ENCODE assay signal across 17 cellular contexts in genomic region chr17:6708357-6708961, GRCh38. TPM values are rescaled to one million over a fixed set of nuclear protein-coding genes. Genes with fewer than 3 reads are reported as not detected.
A peak's percentile ranks its signal among the peaks of the same experiment; 100 is the strongest.
DNase-seq lines count a peak whose midpoint lies in the region; ATAC-seq and TF ChIP-seq lines count a peak whose summit lies in the region.
"Had no signal": no experiment of that assay in that cellular context is flagged by ENCODE, and none has a peak within 500 bp of the region (broad histone marks: within the 10 kb centered on the region; RNA-seq: fewer than 3 reads in every experiment).

No MANE protein-coding gene starts in this region.

- H3K9ac ChIP-seq in endodermal cell (ENCODE audit: extremely low read depth, low read length, poor library complexity, severe bottlenecking) = no peak overlapping the region

- in situ Hi-C loops in HAP-1 (cut with MboI; ENCODE audit: low sequenced_read_pairs) = no loop called here

- H3K4me3 Mint-ChIP-seq in endodermal cell = no peak overlapping the region
- H3K4me3 Mint-ChIP-seq in T-helper 2 cell treated with Interferon-gamma antibody and Interleukin-4, amounts not matched to agents 5 μg/mL and 100 μg/mL, for 36 hours = no peak overlapping the region
- no peak overlapping the region for H3K4me3 Mint-ChIP-seq in activated CD4-positive, alpha-beta memory T cell treated with anti-CD3 and anti-CD28 coated beads, Interleukin-2, amount 10 ng/mL, durations not matched to agents 7 days and 5 days
- H3K4me3 Mint-ChIP-seq: CD4-positive, alpha-beta memory T cell had no signal

- peaks cover 14% of the 10 kb centered on the region for H3K4me1 Mint-ChIP-seq in endodermal cell
- no peaks in the 10 kb centered on the region for H3K4me1 Mint-ChIP-seq in T-helper 2 cell treated with Interferon-gamma antibody and Interleukin-4, amounts not matched to agents 5 μg/mL and 100 μg/mL, for 36 hours (ENCODE audit: low read depth)
- peaks cover 10% of the 10 kb centered on the region for H3K4me1 Mint-ChIP-seq in activated CD4-positive, alpha-beta memory T cell treated with anti-CD3 and anti-CD28 coated beads, Interleukin-2, amount 10 ng/mL, durations not matched to agents 7 days and 5 days

- H3K27me3 Mint-ChIP-seq in endodermal cell (ENCODE audit: insufficient read depth) = peaks cover 31% of the 10 kb centered on the region
- peaks cover 35% of the 10 kb centered on the region for H3K27me3 Mint-ChIP-seq in T-helper 2 cell treated with Interferon-gamma antibody and Interleukin-4, amounts not matched to agents 5 μg/mL and 100 μg/mL, for 36 hours (ENCODE audit: low read depth)
- H3K27me3 Mint-ChIP-seq in activated CD4-positive, alpha-beta memory T cell treated with anti-CD3 and anti-CD28 coated beads, Interleukin-2, amount 10 ng/mL, durations not matched to agents 7 days and 5 days = peaks cover 41% of the 10 kb centered on the region

- ATAC-seq in right lobe of liver (peak; percentile 1 to 6 (median 2)), GM19351 (IDR thresholded peaks at IDR 0.05; ENCODE audit: unreplicated experiment) (no peak)
- ATAC-seq: GM12878, HCT116 had no signal

- H3K27me3 ChIP-seq in H7 (ENCODE audit: control insufficient read depth, insufficient read depth, low read length) (peaks cover 12% of the 10 kb centered on the region), endodermal cell (ENCODE audit: control insufficient read depth, insufficient read depth, low read length, poor library complexity, severe bottlenecking) (peaks cover 8% of the 10 kb centered on the region), right lobe of liver (no peaks in the 10 kb centered on the region), testis (no peaks in the 10 kb centered on the region), HAP-1 (ENCODE audit: low read depth) (no peaks in the 10 kb centered on the region)

- no peaks in the 10 kb centered on the region for H3K36me3 Mint-ChIP-seq in endodermal cell (ENCODE audit: low read depth)
- H3K36me3 Mint-ChIP-seq in T-helper 2 cell treated with Interferon-gamma antibody and Interleukin-4, amounts not matched to agents 5 μg/mL and 100 μg/mL, for 36 hours (ENCODE audit: low read depth) = no peaks in the 10 kb centered on the region
- H3K36me3 Mint-ChIP-seq in activated CD4-positive, alpha-beta memory T cell treated with anti-CD3 and anti-CD28 coated beads, Interleukin-2, amount 10 ng/mL, durations not matched to agents 7 days and 5 days (ENCODE audit: low read depth) = no peaks in the 10 kb centered on the region
- H3K36me3 Mint-ChIP-seq: CD4-positive, alpha-beta memory T cell had no signal

- intact Hi-C loops in right lobe of liver (cut with DNase I) = loop anchor here in 1 of 2 donors (10.0 kb wide), 1 partner anchor 86 kb away; no protein-coding TSS in a partner anchor
- intact Hi-C loops in testis (cut with DNase I; ENCODE audit: low total_unique reads) = no loop called here

- no peaks in the 10 kb centered on the region for H3K9me3 Mint-ChIP-seq in endodermal cell
- H3K9me3 Mint-ChIP-seq in T-helper 2 cell treated with Interferon-gamma antibody and Interleukin-4, amounts not matched to agents 5 μg/mL and 100 μg/mL, for 36 hours = no peaks in the 10 kb centered on the region
- no peaks in the 10 kb centered on the region for H3K9me3 Mint-ChIP-seq in activated CD4-positive, alpha-beta memory T cell treated with anti-CD3 and anti-CD28 coated beads, Interleukin-2, amount 10 ng/mL, durations not matched to agents 7 days and 5 days
- H3K9me3 Mint-ChIP-seq: CD4-positive, alpha-beta memory T cell had no signal

- CTCF ChIA-PET in activated CD4-positive, alpha-beta memory T cell treated with anti-CD3 and anti-CD28 coated beads, Interleukin-2, amount 10 ng/mL, durations not matched to agents 7 days and 5 days (lab: Charles Lee) = no interaction called here

- DNase-seq in H7 (peak; percentile 2), endodermal cell (peak; percentile 27), right lobe of liver (peak in 2 of 3 donors; percentile 76 to 81), testis (peak; percentile 2), HAP-1 (ENCODE audit: low spot score in 2 of 2) (no peak)
- DNase-seq in T-helper 2 cell treated with Interferon-gamma antibody and Interleukin-4, amounts not matched to agents 5 μg/mL and 100 μg/mL, for 36 hours (ENCODE audit: low spot score) = no peak
- DNase-seq in activated CD4-positive, alpha-beta memory T cell treated with anti-CD3 and anti-CD28 coated beads, Interleukin-2, amount 10 ng/mL, durations not matched to agents 7 days and 5 days = no peak
- DNase-seq: BE2C; CD4-positive, alpha-beta memory T cell; DMS79 had no signal

- 88 to 98% methylated on average over 4 to 12 of the region's 12 CpGs for WGBS in endodermal cell (ENCODE audit: insufficient coverage in 1 of 2, insufficient read length in 1 of 2), 2 experiments
- 31% methylated on average over 12 of the region's 12 CpGs for WGBS in right lobe of liver (ENCODE audit: insufficient coverage, low coverage, low lambda C conversion rate, missing lambda C conversion rate)
- WGBS in testis, 2 donors = 83 to 96% methylated on average over 12 of the region's 12 CpGs

- POLR2A ChIA-PET in activated CD4-positive, alpha-beta memory T cell treated with anti-CD3 and anti-CD28 coated beads, Interleukin-2, amount 10 ng/mL, durations not matched to agents 7 days and 5 days (lab: Charles Lee) = no interaction called here

- TF ChIP-seq POLR2A in right lobe of liver (IDR thresholded peaks at IDR 0.05) (peak; percentile 16), testis (IDR thresholded peaks at IDR 0.05) (no peak)

- TF ChIP-seq CTCF in endodermal cell (conservative IDR thresholded peaks at IDR 0.05) (no peak), right lobe of liver (IDR thresholded peaks at IDR 0.05) (no peak), testis (IDR thresholded peaks at IDR 0.05) (no peak)

- H3K36me3 ChIP-seq in H7 (replicated peaks; ENCODE audit: control insufficient read depth, insufficient read depth, low read length) = no peaks in the 10 kb centered on the region
- H3K36me3 ChIP-seq in endodermal cell (ENCODE audit: control insufficient read depth, insufficient read depth, low read length) = no peaks in the 10 kb centered on the region
- H3K36me3 ChIP-seq in right lobe of liver = peaks cover 0 to 11% (median 4%) of the 10 kb centered on the region in 4 donors
- H3K36me3 ChIP-seq in testis (ENCODE audit: low read depth, missing control alignments) = no peaks in the 10 kb centered on the region
- H3K36me3 ChIP-seq in HAP-1 (replicated peaks) = no peaks in the 10 kb centered on the region
- H3K36me3 ChIP-seq: BE2C had no signal

- H3K27ac Mint-ChIP-seq in endodermal cell = no peak overlapping the region
- no peak overlapping the region for H3K27ac Mint-ChIP-seq in T-helper 2 cell treated with Interferon-gamma antibody and Interleukin-4, amounts not matched to agents 5 μg/mL and 100 μg/mL, for 36 hours
- no peak overlapping the region for H3K27ac Mint-ChIP-seq in activated CD4-positive, alpha-beta memory T cell treated with anti-CD3 and anti-CD28 coated beads, Interleukin-2, amount 10 ng/mL, durations not matched to agents 7 days and 5 days
- H3K27ac Mint-ChIP-seq: CD4-positive, alpha-beta memory T cell had no signal

- H3K4me3 ChIP-seq in H7 (ENCODE audit: insufficient read depth, low read depth, low read length) (no peak overlapping the region), endodermal cell (ENCODE audit: low read length) (no peak overlapping the region), right lobe of liver (peak overlapping the region in 2 of 3 donors; percentile 78 to 88), testis (no peak overlapping the region), HAP-1 (no peak overlapping the region)
- H3K4me3 ChIP-seq: GM12878 had no signal

- H3K9me3 ChIP-seq in endodermal cell (ENCODE audit: control insufficient read depth, low read length) = no peaks in the 10 kb centered on the region
- no peaks in the 10 kb centered on the region for H3K9me3 ChIP-seq in right lobe of liver
- no peaks in the 10 kb centered on the region for H3K9me3 ChIP-seq in testis
- H3K9me3 ChIP-seq in HAP-1 = no peaks in the 10 kb centered on the region
- H3K9me3 ChIP-seq: BE2C had no signal

- H3K27ac ChIP-seq in endodermal cell (ENCODE audit: low read depth, low read length) (no peak overlapping the region), right lobe of liver (peak overlapping the region; percentile 63 to 97 (median 95)), testis (no peak overlapping the region)
- H3K27ac ChIP-seq: C4-2B had no signal

- no peaks in the 10 kb centered on the region for H3K4me1 ChIP-seq in endodermal cell (ENCODE audit: control insufficient read depth, insufficient read depth, low read length)
- H3K4me1 ChIP-seq in right lobe of liver = peaks cover 0 to 59% (median 22%) of the 10 kb centered on the region in 4 donors
- H3K4me1 ChIP-seq in testis = peaks cover 13% of the 10 kb centered on the region
- H3K4me1 ChIP-seq in HAP-1 = no peaks in the 10 kb centered on the region
- H3K4me1 ChIP-seq: BE2C had no signal

RNA-seq across cellular contexts. Expression of gene SLC13A5, which starts 4.7 kb away (rescaled TPM):
- total RNA-seq in H7 (2014; rRNA removed; shearing (Covaris generic)) = 0.10 and 0.11 TPM in 2 replicates
- total RNA-seq in endodermal cell (1 to 10 TPM; 3.9 to 8.4 TPM), right lobe of liver (100 to 1,000 TPM; 142 to 383 (median 264) TPM), testis (1 to 10 TPM; 3.1 to 3.3 TPM)
- polyA plus RNA-seq in endodermal cell (2013, experiment 1 of 2) = 1.5 TPM
- 0.66 TPM for polyA plus RNA-seq in endodermal cell (2013, experiment 2 of 2)
- 13.0 TPM for polyA plus RNA-seq in testis (ENCODE audit: insufficient read depth, low read depth, low replicate concordance)
- total RNA-seq in activated CD4-positive, alpha-beta memory T cell treated with anti-CD3 and anti-CD28 coated beads, Interleukin-2, amount 10 ng/mL, durations not matched to agents 7 days and 5 days = not detected
- total RNA-seq: CD4-positive, alpha-beta memory T cell; G401 had no signal
- polyA plus RNA-seq: CD4-positive, alpha-beta memory T cell; GM12878 had no signal

RNA-seq across cellular contexts. Expression of gene XAF1, which starts 47.4 kb away (rescaled TPM):
- total RNA-seq in H7 (2014; rRNA removed; shearing (Covaris generic)) = not detected in 2 replicates
- total RNA-seq in endodermal cell (under 1 TPM in 1 of 2 donors, not detected in 1; 0.35 TPM), right lobe of liver (10 to 100 TPM; 15.9 to 76.8 (median 42.7) TPM), testis (10 to 100 TPM; 26.8 to 39.6 TPM)
- polyA plus RNA-seq in endodermal cell (2013, experiment 1 of 2) = 0.32 TPM
- not detected for polyA plus RNA-seq in endodermal cell (2013, experiment 2 of 2)
- polyA plus RNA-seq in testis (ENCODE audit: insufficient read depth, low read depth, low replicate concordance) = 10.4 TPM
- total RNA-seq in activated CD4-positive, alpha-beta memory T cell treated with anti-CD3 and anti-CD28 coated beads, Interleukin-2, amount 10 ng/mL, durations not matched to agents 7 days and 5 days = 100 to 1,000 TPM; 408 TPM
- total RNA-seq: A172, G401, H1 had no signal
- polyA plus RNA-seq: H1 had no signal

RNA-seq across cellular contexts. Expression of gene C17orf100, which starts 56.9 kb away (rescaled TPM):
- 0.37 and 0.55 TPM in 2 replicates for total RNA-seq in H7 (2014; rRNA removed; shearing (Covaris generic))
- 1 to 10 TPM; 2.7 to 3.0 TPM for total RNA-seq in endodermal cell
- 5.2 TPM for polyA plus RNA-seq in endodermal cell (2013, experiment 1 of 2)
- 4.6 TPM for polyA plus RNA-seq in endodermal cell (2013, experiment 2 of 2)
- total RNA-seq in right lobe of liver = 1 to 10 TPM; 1.2 to 4.0 (median 1.9) TPM
- 10 to 100 TPM in 1 of 2 donors, 1 to 10 TPM in 1; 6.9 to 10.3 TPM for total RNA-seq in testis
- polyA plus RNA-seq in testis (ENCODE audit: insufficient read depth, low read depth, low replicate concordance) = 12.4 TPM
- 1 to 10 TPM; 1.1 to 1.9 TPM for total RNA-seq in activated CD4-positive, alpha-beta memory T cell treated with anti-CD3 and anti-CD28 coated beads, Interleukin-2, amount 10 ng/mL, durations not matched to agents 7 days and 5 days

RNA-seq across cellular contexts. Expression of gene MED31, which starts 57.1 kb away (rescaled TPM):
- 3.9 and 6.3 TPM in 2 replicates for total RNA-seq in H7 (2014; rRNA removed; shearing (Covaris generic))
- total RNA-seq in endodermal cell = 10 to 100 TPM; 12.8 to 16.6 TPM
- 25.6 TPM for polyA plus RNA-seq in endodermal cell (2013, experiment 1 of 2)
- 22.8 TPM for polyA plus RNA-seq in endodermal cell (2013, experiment 2 of 2)
- 10 to 100 TPM in 2 of 6 experiments, 1 to 10 TPM in 4; 3.5 to 10.7 (median 7.4) TPM for total RNA-seq in right lobe of liver
- total RNA-seq in testis = 10 to 100 TPM; 14.9 to 19.3 TPM
- polyA plus RNA-seq in testis (ENCODE audit: insufficient read depth, low read depth, low replicate concordance) = 31.3 TPM
- 10 to 100 TPM; 26.0 to 26.3 TPM for total RNA-seq in activated CD4-positive, alpha-beta memory T cell treated with anti-CD3 and anti-CD28 coated beads, Interleukin-2, amount 10 ng/mL, durations not matched to agents 7 days and 5 days

Comparison
In these comparisons a context has a peak if more than half of its experiments do, and no peak if none do; other contexts are left out.
1. DNase-seq: peak in H7 (single experiment), endodermal cell (single experiment), right lobe of liver (2 of 3) and testis (single experiment); none in T-helper 2 cell treated with Interferon-gamma antibody and Interleukin-4, amounts not matched to agents 5 μg/mL and 100 μg/mL, for 36 hours (single experiment), activated CD4-positive, alpha-beta memory T cell treated with anti-CD3 and anti-CD28 coated beads, Interleukin-2, amount 10 ng/mL, durations not matched to agents 7 days and 5 days (single experiment) and HAP-1 (0 of 2).
2. H3K4me3 ChIP-seq: peak in right lobe of liver (2 of 3); none in H7 (single experiment), endodermal cell (single experiment), testis (0 of 2) and HAP-1 (single experiment).
3. H3K27ac ChIP-seq: peak in right lobe of liver (3 of 3); none in endodermal cell (single experiment) and testis (0 of 2).
4. RNA of gene SLC13A5, which starts 4.7 kb away (total RNA-seq): 142 to 383 TPM in right lobe of liver; 3.9 to 8.4 TPM in endodermal cell, 3.1 to 3.3 TPM in testis, 0.10 to 0.11 TPM in H7 and not detected in activated CD4-positive, alpha-beta memory T cell treated with anti-CD3 and anti-CD28 coated beads, Interleukin-2, amount 10 ng/mL, durations not matched to agents 7 days and 5 days; every median in the first group is over 10 times any median in the second.
5. RNA of gene XAF1, which starts 47.4 kb away (total RNA-seq): 408 TPM in activated CD4-positive, alpha-beta memory T cell treated with anti-CD3 and anti-CD28 coated beads, Interleukin-2, amount 10 ng/mL, durations not matched to agents 7 days and 5 days, 15.9 to 76.8 TPM in right lobe of liver and 26.8 to 39.6 TPM in testis; 0.35 TPM in endodermal cell and not detected in H7; every median in the first group is over 10 times any median in the second.